9 cellular contexts compared by ENCODE assay signal in the genomic region with DNA sequence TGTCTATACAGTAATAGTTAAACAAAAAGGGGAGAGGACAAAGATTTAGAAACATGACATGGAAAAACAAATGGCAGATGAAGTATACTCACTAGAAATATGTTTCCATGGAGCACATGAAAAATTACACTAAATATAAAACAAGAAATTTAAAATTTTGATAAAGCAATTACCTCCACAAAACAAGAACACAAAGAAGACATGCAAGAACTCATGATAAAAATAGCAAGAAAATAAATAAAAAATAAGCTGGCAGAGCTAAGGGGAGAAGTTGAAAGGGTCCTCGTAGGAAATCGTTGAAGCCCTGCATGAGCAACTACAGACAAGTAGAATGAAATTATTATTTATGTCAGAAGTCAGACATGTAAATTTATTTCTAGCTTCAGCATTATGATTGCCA. TPM values are rescaled to one million over a fixed set of nuclear protein-coding genes. Genes with fewer than 3 reads are reported as not detected.
"Had no signal": no experiment of that assay in that cellular context is flagged by ENCODE, and none has a peak within 500 bp of the region (broad histone marks: within the 10 kb centered on the region; RNA-seq: fewer than 3 reads in every experiment).

No MANE protein-coding gene starts in this region.

- DNase-seq: GDM1, GF-D8 had no signal

- H3K4me3 ChIP-seq: GM12878 had no signal

- ATAC-seq: GM12878 had no signal

- FAIRE-seq: G401.6, GM12878, GM12891, GM12892, GM18507, GM19239 had no signal

RNA-seq across cellular contexts. Expression of a gene that starts 22.6 kb away (rescaled TPM):
- total RNA-seq: G401, GM12878 had no signal
- polyA plus RNA-seq: GM12878 had no signal
